ENCODE assay signal across 23 cellular contexts in the genomic region with DNA sequence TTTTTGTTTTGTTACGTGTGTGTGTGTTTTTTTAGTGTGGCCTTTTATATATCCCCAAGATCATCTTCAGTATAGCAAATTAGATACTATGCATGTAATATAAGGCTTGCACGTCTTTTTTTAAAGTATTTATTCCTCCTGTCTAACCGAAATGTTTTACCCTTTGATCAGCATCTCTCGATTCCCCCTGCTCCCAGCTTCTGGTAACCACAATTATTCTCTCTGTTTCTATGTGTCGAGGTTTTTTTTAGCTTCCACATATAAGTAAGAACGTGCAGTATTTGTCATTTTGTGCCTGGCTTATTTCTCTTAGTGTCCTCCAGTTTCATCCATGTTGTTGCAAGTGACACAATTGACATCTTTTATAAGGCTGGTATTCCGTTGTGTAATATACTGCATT.
"Had no signal": no experiment of that assay in that cellular context is flagged by ENCODE, and none has a peak within 500 bp of the region (broad histone marks: within the 10 kb centered on the region; RNA-seq: fewer than 3 reads in every experiment).

No MANE protein-coding gene starts in this region.

- ATAC-seq: K562, Panc1, PC-3 had no signal

- DNase-seq: NCI-H1092; NCI-H1105 treated with DMSO at 0.1 percent for 48 hours; NCI-H1417 treated with DMSO at 0.1 percent for 48 hours; NCI-H146; NCI-H1694 treated with DMSO at 0.1 percent for 48 hours; NCI-H1930; NCI-H2081 treated with DMSO at 0.1 percent for 48 hours; NCI-H2171; NCI-H226; NCI-H446; NCI-H510A; NCI-H524 treated with DMSO at 0.1 percent for 48 hours; NCI-H69; NCI-H774; NK-92 treated with Interleukin-12 subunit alpha and Interleukin-12 subunit beta, amount 100 ng/mL, for 24 hours; PC-3; SHP77; SK-N-SH had no signal

- H3K4me2 ChIP-seq: SK-N-SH had no signal

- H3K9ac ChIP-seq: SK-N-SH had no signal

- H3K27me3 Mint-ChIP-seq: IgD-negative memory B cell had no signal

- H3K4me3 ChIP-seq: K562 had no signal

- H3K27ac ChIP-seq: HL-60, RWPE1 had no signal

- H3K9me3 ChIP-seq: SK-N-SH had no signal

- H3K9me3 Mint-ChIP-seq: IgD-negative memory B cell had no signal
